In genomic region chr6:144843701-144844100, GRCh38 we compare ENCODE assay signal across 1 cellular context.
TF ChIP-seq lines count a peak whose summit lies in the region.

No MANE protein-coding gene starts in this region.

TF ChIP-seq in IMR-90, 13 proteins besides CTCF, POLR2A, EP300 and RAD21 (continued from another document):
- TF ChIP-seq, protein P1, sequence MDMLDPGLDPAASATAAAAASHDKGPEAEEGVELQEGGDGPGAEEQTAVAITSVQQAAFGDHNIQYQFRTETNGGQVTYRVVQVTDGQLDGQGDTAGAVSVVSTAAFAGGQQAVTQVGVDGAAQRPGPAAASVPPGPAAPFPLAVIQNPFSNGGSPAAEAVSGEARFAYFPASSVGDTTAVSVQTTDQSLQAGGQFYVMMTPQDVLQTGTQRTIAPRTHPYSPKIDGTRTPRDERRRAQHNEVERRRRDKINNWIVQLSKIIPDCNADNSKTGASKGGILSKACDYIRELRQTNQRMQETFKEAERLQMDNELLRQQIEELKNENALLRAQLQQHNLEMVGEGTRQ (IDR thresholded peaks at IDR 0.05; ENCODE audit: low read depth, low read length): no peak
- TF ChIP-seq CEBPB (IDR thresholded peaks at IDR 0.05; ENCODE audit: low read depth, low read length): no peak
